ENCODE assay signal across 1 cellular context in genomic region chr3:32428092-32429068, GRCh38.
TF ChIP-seq lines count a peak whose summit lies in the region.

No MANE protein-coding gene starts in this region.

TF ChIP-seq in HepG2, 621 proteins besides CTCF, POLR2A, EP300 and RAD21 (continued from another document):
- no peak for TF ChIP-seq AHDC1 (CRISPR knock-in tag; IDR thresholded peaks at IDR 0.05; ENCODE audit: borderline replicate concordance)
- TF ChIP-seq ZSCAN31 (CRISPR knock-in tag; IDR thresholded peaks at IDR 0.05; ENCODE audit: low read depth) = no peak
- TF ChIP-seq ZNF878 (CRISPR knock-in tag; IDR thresholded peaks at IDR 0.05) = no peak
- TF ChIP-seq, protein P1, sequence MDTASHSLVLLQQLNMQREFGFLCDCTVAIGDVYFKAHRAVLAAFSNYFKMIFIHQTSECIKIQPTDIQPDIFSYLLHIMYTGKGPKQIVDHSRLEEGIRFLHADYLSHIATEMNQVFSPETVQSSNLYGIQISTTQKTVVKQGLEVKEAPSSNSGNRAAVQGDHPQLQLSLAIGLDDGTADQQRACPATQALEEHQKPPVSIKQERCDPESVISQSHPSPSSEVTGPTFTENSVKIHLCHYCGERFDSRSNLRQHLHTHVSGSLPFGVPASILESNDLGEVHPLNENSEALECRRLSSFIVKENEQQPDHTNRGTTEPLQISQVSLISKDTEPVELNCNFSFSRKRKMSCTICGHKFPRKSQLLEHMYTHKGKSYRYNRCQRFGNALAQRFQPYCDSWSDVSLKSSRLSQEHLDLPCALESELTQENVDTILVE (CRISPR knock-in tag; IDR thresholded peaks at IDR 0.05) = no peak
- TF ChIP-seq, protein P2, sequence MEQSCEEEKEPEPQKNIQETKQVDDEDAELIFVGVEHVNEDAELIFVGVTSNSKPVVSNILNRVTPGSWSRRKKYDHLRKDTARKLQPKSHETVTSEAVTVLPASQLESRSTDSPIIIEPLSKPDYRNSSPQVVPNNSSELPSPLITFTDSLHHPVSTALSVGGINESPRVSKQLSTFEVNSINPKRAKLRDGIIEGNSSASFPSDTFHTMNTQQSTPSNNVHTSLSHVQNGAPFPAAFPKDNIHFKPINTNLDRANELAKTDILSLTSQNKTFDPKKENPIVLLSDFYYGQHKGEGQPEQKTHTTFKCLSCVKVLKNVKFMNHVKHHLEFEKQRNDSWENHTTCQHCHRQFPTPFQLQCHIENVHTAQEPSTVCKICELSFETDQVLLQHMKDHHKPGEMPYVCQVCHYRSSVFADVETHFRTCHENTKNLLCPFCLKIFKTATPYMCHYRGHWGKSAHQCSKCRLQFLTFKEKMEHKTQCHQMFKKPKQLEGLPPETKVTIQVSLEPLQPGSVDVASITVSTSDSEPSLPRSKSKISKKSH (CRISPR knock-in tag; IDR thresholded peaks at IDR 0.05; ENCODE audit: borderline replicate concordance) = no peak
- TF ChIP-seq PITX1 (CRISPR knock-in tag; IDR thresholded peaks at IDR 0.05) = no peak
- no peak for TF ChIP-seq ZNF652 (CRISPR knock-in tag; IDR thresholded peaks at IDR 0.05; ENCODE audit: borderline replicate concordance, low read depth)
- no peak for TF ChIP-seq ZNF737 (CRISPR knock-in tag; IDR thresholded peaks at IDR 0.05; ENCODE audit: borderline replicate concordance)
- no peak for TF ChIP-seq ZNF605 (CRISPR knock-in tag; IDR thresholded peaks at IDR 0.05)
- TF ChIP-seq ZNF614 (CRISPR knock-in tag; IDR thresholded peaks at IDR 0.05; ENCODE audit: borderline replicate concordance) = no peak
